Comparison of ENCODE assay signal across 8 cellular contexts in genomic region chr11:71787014-71787823, GRCh38. TPM values are rescaled to one million over a fixed set of nuclear protein-coding genes. Genes with fewer than 3 reads are reported as not detected.
DNase-seq lines count a peak whose midpoint lies in the region; ATAC-seq and TF ChIP-seq lines count a peak whose summit lies in the region.

No MANE protein-coding gene starts in this region.

- H3K4me1 ChIP-seq in BLaER1 (peaks cover 45% of the 10 kb centered on the region), liver (ENCODE audit: control insufficient read depth in 4 of 4, insufficient read depth in 4 of 4, low read length in 3 of 4) (peaks cover 0 to 7% (median 2%) of the 10 kb centered on the region in 4 donors)

- H3K27ac ChIP-seq in BLaER1, result peak overlapping the region; percentile 79
- peak overlapping the region; percentile 91 to 96 for H3K27ac ChIP-seq in liver (ENCODE audit: low read depth in 1 of 2, low read length in 2 of 2)

- H3K9ac ChIP-seq in BLaER1, result peak overlapping the region; percentile 76
- H3K9ac ChIP-seq in liver (ENCODE audit: low read depth in 1 of 2, low read length in 2 of 2), result peak overlapping the region in 1 of 2 donors; percentile 47

- H3K4me3 ChIP-seq in BLaER1 (peak overlapping the region; percentile 69), liver (ENCODE audit: low read depth in 1 of 3, low read length in 3 of 3) (peak overlapping the region; percentile 66 to 69 (median 67))

- no peaks in the 10 kb centered on the region for H3K36me3 ChIP-seq in BLaER1
- H3K36me3 ChIP-seq in liver (ENCODE audit: control insufficient read depth in 4 of 4, insufficient read depth in 3 of 4, low read depth in 1 of 4, low read length in 3 of 4), result no peaks in the 10 kb centered on the region

- TF ChIP-seq RAD21 in liver (IDR thresholded peaks at IDR 0.05), result no peak

- ATAC-seq in GM19324 (IDR thresholded peaks at IDR 0.05; ENCODE audit: low FRiP score, unreplicated experiment) (peak; percentile 98), HG03460 (IDR thresholded peaks at IDR 0.05; ENCODE audit: unreplicated experiment) (peak; percentile 98)

- no peaks in the 10 kb centered on the region for H4K20me1 ChIP-seq in BLaER1

- WGBS in liver, result under 1% methylated on average over 67 of the region's 67 CpGs

- DNase-seq in NCI-H69 (lab: John Stamatoyannopoulos, UW), result peak; percentile 100
- peak; percentile 98 for DNase-seq in activated CD4-positive, alpha-beta T cell treated with anti-CD3 and anti-CD28 coated beads, Interleukin-2, amount 50 U/mL, for 1 hour
- peak; percentile 99 for DNase-seq in dermis blood vessel endothelial cell
- DNase-seq in stimulated activated CD4-positive, alpha-beta T cell treated with anti-CD3 and anti-CD28 coated beads, Interleukin-4, amount 100 ng/mL, for 1 hour, result peak; percentile 100

- H3K27me3 ChIP-seq in BLaER1 (no peaks in the 10 kb centered on the region), liver (ENCODE audit: control insufficient read depth in 4 of 4, insufficient read depth in 4 of 4, low read length in 3 of 4) (no peaks in the 10 kb centered on the region)

- H3K4me2 ChIP-seq in BLaER1, result peak overlapping the region; percentile 72

- no peak for TF ChIP-seq CTCF in liver (IDR thresholded peaks at IDR 0.05; ENCODE audit: low read depth, low read length, missing input control)

- H3K9me3 ChIP-seq in BLaER1, result no peaks in the 10 kb centered on the region
- H3K9me3 ChIP-seq in liver (ENCODE audit: control insufficient read depth in 4 of 4, low read length in 3 of 4), result no peaks in the 10 kb centered on the region

TF ChIP-seq in liver, 16 proteins besides CTCF, POLR2A, EP300 and RAD21:
- TF ChIP-seq RXRA (IDR thresholded peaks at IDR 0.05) (peak in 1 of 2 donors; percentile 44), FOXA2 (IDR thresholded peaks at IDR 0.05) (no peak), JUND (IDR thresholded peaks at IDR 0.05) (peak in 1 of 2 donors; percentile 16), SP1 (IDR thresholded peaks at IDR 0.05) (peak; percentile 91), YY1 (IDR thresholded peaks at IDR 0.05) (peak; percentile 28), EGR1 (IDR thresholded peaks at IDR 0.05; ENCODE audit: low read depth in 2 of 2) (no peak), ATF3 (IDR thresholded peaks at IDR 0.05) (no peak), HNF4A (conservative IDR thresholded peaks at IDR 0.05) (peak; percentile 70 to 86), REST (IDR thresholded peaks at IDR 0.05) (no peak), MAX (IDR thresholded peaks at IDR 0.05) (no peak), FOXA1 (IDR thresholded peaks at IDR 0.05) (no peak), NR2F2 (IDR thresholded peaks at IDR 0.05) (peak; percentile 31), ZBTB33 (IDR thresholded peaks at IDR 0.05) (no peak), GABPA (IDR thresholded peaks at IDR 0.05 in 1 of 2, conservative IDR thresholded peaks at IDR 0.05 in 1 of 2) (no peak), TAF1 (conservative IDR thresholded peaks at IDR 0.05) (no peak), HNF4G (IDR thresholded peaks at IDR 0.05) (peak; percentile 54)

RNA-seq across cellular contexts. Expression of gene DEFB108B, which starts 45.8 kb away (rescaled TPM):
- total RNA-seq in dermis blood vessel endothelial cell (not detected in 2 replicates), liver (not detected)
- not detected for polyA plus RNA-seq in liver

Comparison
In these comparisons a context has a peak if more than half of its experiments do, and no peak if none do; other contexts are left out.
1. Peak in every context shown above with its lines: DNase-seq, ATAC-seq, H3K4me3 ChIP-seq and H3K27ac ChIP-seq.